ENCODE assay signal across 14 cellular contexts in the genomic region with DNA sequence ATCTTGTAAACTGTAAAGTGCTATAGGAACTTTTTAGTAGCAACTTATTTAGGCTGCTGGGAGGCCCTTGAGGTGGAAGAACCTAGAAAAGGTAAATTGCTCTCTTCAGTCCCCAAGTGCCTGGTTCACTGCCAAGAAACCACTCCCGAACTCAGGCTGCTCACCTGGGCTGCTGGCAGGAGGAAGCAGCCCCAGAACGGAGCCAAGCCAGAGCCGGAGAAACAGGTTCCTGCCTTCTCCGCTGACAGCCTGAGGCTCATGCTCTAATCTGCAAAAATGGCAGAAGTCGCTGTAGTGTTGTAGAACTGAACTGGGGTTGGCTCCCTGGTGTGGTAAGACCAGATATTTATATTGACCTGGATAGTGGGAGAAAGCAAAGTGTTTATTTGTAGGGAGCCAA.
DNase-seq lines count a peak whose midpoint lies in the region; ATAC-seq and TF ChIP-seq lines count a peak whose summit lies in the region.
"Had no signal": no experiment of that assay in that cellular context is flagged by ENCODE, and none has a peak within 500 bp of the region (broad histone marks: within the 10 kb centered on the region; RNA-seq: fewer than 3 reads in every experiment).

No MANE protein-coding gene starts in this region.

- ATAC-seq in GM18498 (IDR thresholded peaks at IDR 0.05; ENCODE audit: unreplicated experiment) (no peak), HG02610 (IDR thresholded peaks at IDR 0.05; ENCODE audit: unreplicated experiment) (no peak), GM21390 (IDR thresholded peaks at IDR 0.05; ENCODE audit: unreplicated experiment) (no peak)
- ATAC-seq: activated naive CD4-positive, alpha-beta T cell treated with anti-CD3 and anti-CD28 coated beads, Interleukin-2, amount 50 U/mL, for 72 hours had no signal

- POLR2A ChIA-PET in RWPE1 (lab: Yijun Ruan, JAX; ENCODE audit: low non-redundant PET), result no interaction called here

- 0 out of 2 replicates have a peak, but pooled peaks have one; percentile 1 for TF ChIP-seq CTCF in 22Rv1 (IDR thresholded peaks at IDR 0.05)
- TF ChIP-seq CTCF in RWPE1 (conservative IDR thresholded peaks at IDR 0.05; ENCODE audit: low read depth), result no peak

- peak overlapping the region; percentile 56 for H3K27ac ChIP-seq in 22Rv1
- 0 out of 2 replicates have a peak overlapping the region, but pooled peaks have one; percentile 34 for H3K27ac ChIP-seq in RWPE1
- H3K27ac ChIP-seq: tibial nerve had no signal

- DNase-seq in NCI-H1048 (lab: John Stamatoyannopoulos, UW), result peak; percentile 20
- peak; percentile 67 for DNase-seq in RWPE1 (ENCODE audit: low spot score)
- DNase-seq in left kidney (ENCODE audit: low read depth, low spot score), result peak; percentile 71
- no peak for DNase-seq in dermis blood vessel endothelial cell
- DNase-seq: DND-41, KG1, nucleus accumbens, Right ventricle myocardium superior had no signal

- CTCF ChIA-PET in RWPE1 (lab: Yijun Ruan, JAX), result interaction anchor here (0.8 kb wide), 1 partner anchor 270 kb away, joined by 3 read pairs; no protein-coding TSS in a partner anchor
